Comparison of ENCODE assay signal across 8 cellular contexts in genomic region chr2:110204408-110205385, GRCh38. TPM values are rescaled to one million over a fixed set of nuclear protein-coding genes. Genes with fewer than 3 reads are reported as not detected.
A peak's percentile ranks its signal among the peaks of the same experiment; 100 is the strongest.
DNase-seq lines count a peak whose midpoint lies in the region; FAIRE-seq and TF ChIP-seq lines count a peak whose summit lies in the region.

Gene NPHP1 (minus strand): TSS chr2:110205013. CDS start chr2:110204968, 45 bp downstream.

- no peaks in the 10 kb centered on the region for H3K36me3 Mint-ChIP-seq in neural progenitor cell

- H3K9ac ChIP-seq in neural progenitor cell, result peak within 1 kb of the TSS; percentile 29

- H3K9me3 ChIP-seq in neural progenitor cell (ENCODE audit: low read depth), result no peaks in the 10 kb centered on the region
- H3K9me3 ChIP-seq in stomach, result no peaks in the 10 kb centered on the region

- peaks cover 9% of the 10 kb centered on the region for H3F3A ChIP-seq in neural progenitor cell (ENCODE audit: low read depth)

- H3K4me3 ChIP-seq in LNCaP clone FGC (ENCODE audit: low read depth, low read length), result peak within 1 kb of the TSS; percentile 83
- H3K4me3 ChIP-seq in fibroblast of villous mesenchyme (ENCODE audit: low read depth, low read length), result peak within 1 kb of the TSS; percentile 92
- H3K4me3 ChIP-seq in neural progenitor cell, result peak within 1 kb of the TSS; percentile 70
- peak within 1 kb of the TSS; percentile 70 to 96 (median 86) for H3K4me3 ChIP-seq in stomach

- FAIRE-seq in H54 (lab: Jason Lieb, UNC), result peak; percentile 71

- H4K20me1 ChIP-seq in neural progenitor cell (ENCODE audit: low read depth), result no peaks in the 10 kb centered on the region

- H3K4me2 ChIP-seq in neural progenitor cell, result peak within 1 kb of the TSS; percentile 89

- TF ChIP-seq EP300 in stomach (IDR thresholded peaks at IDR 0.05), result no peak

- DNase-seq in G401 (ENCODE audit: low spot score), result peak; percentile 91
- peak; percentile 89 for DNase-seq in H54 (ENCODE audit: insufficient read length, low spot score)
- peak; percentile 63 for DNase-seq in LNCaP clone FGC (ENCODE audit: low read depth)
- peak; percentile 71 for DNase-seq in activated gamma-delta T cell (lab: John Stamatoyannopoulos, UW)
- DNase-seq in fibroblast of villous mesenchyme (ENCODE audit: low read depth), result peak; percentile 84
- DNase-seq in neural progenitor cell (ENCODE audit: low spot score), result peak; percentile 94
- peak; percentile 86 for DNase-seq in stomach

- H3K27ac ChIP-seq in neural progenitor cell, result no peak within 1 kb of the TSS
- peak within 1 kb of the TSS; percentile 41 to 79 (median 77) for H3K27ac ChIP-seq in stomach

- peaks cover 5% of the 10 kb centered on the region for H3K4me1 ChIP-seq in neural progenitor cell
- peaks cover 8 to 20% (median 13%) of the 10 kb centered on the region in 4 donors for H3K4me1 ChIP-seq in stomach

- peak within 1 kb of the TSS; percentile 67 for H3K27ac Mint-ChIP-seq in neural progenitor cell

- peaks cover 12% of the 10 kb centered on the region for H3K4me1 Mint-ChIP-seq in neural progenitor cell

- peak within 1 kb of the TSS; percentile 95 for H3K4me3 Mint-ChIP-seq in neural progenitor cell

- intact Hi-C loops in stomach (cut with DNase I; ENCODE audit: low total_unique reads), result no loop called here

- in situ Hi-C loops in G401 (cut with HindIII; ENCODE audit: low sequenced_read_pairs), result no loop called here

- WGBS in stomach, 5 donors, result 1 to 2% (median 1%) methylated on average over 26 to 43 of the region's 43 CpGs

- peak; percentile 50; the same call in 1 of the 2 replicates for TF ChIP-seq POLR2A in H54 (IDR thresholded peaks at IDR 0.05; ENCODE audit: low read depth, low read length)
- TF ChIP-seq POLR2A in Raji (IDR thresholded peaks at IDR 0.05; ENCODE audit: insufficient read depth, low read depth, low read length), result peak; percentile 66; the same call in 1 of the 2 replicates
- no peak for TF ChIP-seq POLR2A in stomach (IDR thresholded peaks at IDR 0.05)

- no peaks in the 10 kb centered on the region for H3K27me3 Mint-ChIP-seq in neural progenitor cell (ENCODE audit: insufficient read depth, low read depth)

- H3K27me3 ChIP-seq in neural progenitor cell, result no peaks in the 10 kb centered on the region
- no peaks in the 10 kb centered on the region for H3K27me3 ChIP-seq in stomach

- H2AFZ ChIP-seq in neural progenitor cell (replicated peaks), result peak within 1 kb of the TSS; percentile 93

- no peaks in the 10 kb centered on the region for H3K79me2 ChIP-seq in neural progenitor cell (ENCODE audit: low read depth)

- no peaks in the 10 kb centered on the region for H3K36me3 ChIP-seq in neural progenitor cell
- peaks cover 0 to 21% (median 7%) of the 10 kb centered on the region in 4 donors for H3K36me3 ChIP-seq in stomach

- TF ChIP-seq CTCF in LNCaP clone FGC (IDR thresholded peaks at IDR 0.05; ENCODE audit: control insufficient read depth, extremely low read depth, insufficient read depth) (no peak), fibroblast of villous mesenchyme (IDR thresholded peaks at IDR 0.05; ENCODE audit: insufficient read depth, low read depth, low read length) (no peak), neural progenitor cell (IDR thresholded peaks at IDR 0.05) (no peak), stomach (IDR thresholded peaks at IDR 0.05) (peak in 1 of 7 experiments; percentile 23)

- H3K9me3 Mint-ChIP-seq in neural progenitor cell, result no peaks in the 10 kb centered on the region

RNA-seq across cellular contexts. Expression of gene NPHP1, which starts in this region (rescaled TPM):
- total RNA-seq in G401 (2014; rRNA removed; shearing (Covaris generic)), result 6.2 and 12.2 TPM in 2 replicates
- total RNA-seq in fibroblast of villous mesenchyme, result 4.3 and 4.8 TPM in 2 replicates
- 8.1 TPM in 2 replicates for total RNA-seq in neural progenitor cell (ENCODE audit: low replicate concordance)
- 1 to 10 TPM in 2 of 5 donors, under 1 TPM in 2, not detected in 1; 0.58 to 5.5 (median 2.5) TPM for total RNA-seq in stomach
- polyA plus RNA-seq in stomach, result 1 to 10 TPM; 1.5 to 4.5 (median 3.9) TPM

Comparison
In these comparisons a context has a peak if more than half of its experiments do, and no peak if none do; other contexts are left out.
1. POLR2A ChIP-seq: peak in H54 (single experiment) and Raji (single experiment); none in stomach (0 of 4).
2. Peak in every context shown above with its lines, with median percentiles within 50 percentile points of each other: DNase-seq and H3K4me3 ChIP-seq.